In the genomic region with DNA sequence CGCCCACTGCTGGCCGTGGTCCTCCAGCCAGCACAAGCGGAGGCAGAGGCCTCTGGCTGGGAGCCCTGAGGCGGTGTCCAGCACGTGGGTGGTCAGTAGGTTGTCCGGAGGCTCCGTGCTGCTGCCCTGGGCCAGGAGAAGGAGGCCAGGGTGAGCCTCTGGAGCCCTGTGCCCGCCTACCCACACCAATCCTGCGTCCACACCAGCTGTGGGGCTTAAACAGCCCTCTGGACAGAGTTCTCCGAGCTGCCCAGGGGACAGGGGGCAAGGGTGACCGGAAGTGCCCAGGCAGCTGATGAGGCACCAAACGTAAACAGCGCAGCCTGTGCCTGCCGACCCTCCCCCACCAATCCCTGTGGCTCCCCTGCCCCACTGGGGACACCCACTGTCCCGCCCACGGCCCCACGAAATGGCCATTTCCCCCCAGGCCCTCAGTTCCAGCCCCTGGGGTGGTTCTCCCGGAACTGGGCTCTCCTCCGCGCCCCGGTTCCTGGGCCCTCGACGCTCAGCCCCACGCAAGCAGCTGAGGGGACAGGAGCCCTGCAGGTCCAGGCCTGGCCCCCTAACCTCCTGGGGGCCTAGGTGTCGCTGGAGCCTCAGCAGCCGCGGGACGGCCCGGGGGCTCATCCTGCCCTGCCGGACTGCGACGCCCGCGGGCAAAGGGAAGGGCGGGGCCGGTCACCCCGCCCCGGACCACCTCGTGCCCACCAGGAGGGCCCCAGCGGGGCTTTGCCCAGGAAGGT, we compare ENCODE assay signal across 1 cellular context.
TF ChIP-seq lines count a peak whose summit lies in the region.

No MANE protein-coding gene starts in this region.

TF ChIP-seq in HepG2, 621 proteins besides CTCF, POLR2A, EP300 and RAD21 (continued from another document and continues in another):
- TF ChIP-seq, protein P1, sequence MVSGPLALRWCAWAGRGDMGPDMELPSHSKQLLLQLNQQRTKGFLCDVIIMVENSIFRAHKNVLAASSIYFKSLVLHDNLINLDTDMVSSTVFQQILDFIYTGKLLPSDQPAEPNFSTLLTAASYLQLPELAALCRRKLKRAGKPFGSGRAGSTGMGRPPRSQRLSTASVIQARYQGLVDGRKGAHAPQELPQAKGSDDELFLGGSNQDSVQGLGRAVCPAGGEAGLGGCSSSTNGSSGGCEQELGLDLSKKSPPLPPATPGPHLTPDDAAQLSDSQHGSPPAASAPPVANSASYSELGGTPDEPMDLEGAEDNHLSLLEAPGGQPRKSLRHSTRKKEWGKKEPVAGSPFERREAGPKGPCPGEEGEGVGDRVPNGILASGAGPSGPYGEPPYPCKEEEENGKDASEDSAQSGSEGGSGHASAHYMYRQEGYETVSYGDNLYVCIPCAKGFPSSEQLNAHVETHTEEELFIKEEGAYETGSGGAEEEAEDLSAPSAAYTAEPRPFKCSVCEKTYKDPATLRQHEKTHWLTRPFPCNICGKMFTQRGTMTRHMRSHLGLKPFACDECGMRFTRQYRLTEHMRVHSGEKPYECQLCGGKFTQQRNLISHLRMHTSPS (CRISPR knock-in tag; IDR thresholded peaks at IDR 0.05; ENCODE audit: low read depth) = peak; percentile 82; the same call in 1 of the 2 replicates
- TF ChIP-seq NCOA2 (CRISPR knock-in tag; IDR thresholded peaks at IDR 0.05) (peak; percentile 60), ZNF749 (CRISPR knock-in tag; IDR thresholded peaks at IDR 0.05; ENCODE audit: borderline replicate concordance) (0 out of 2 replicates have a peak, but pooled peaks have one; percentile 54), LCORL (IDR thresholded peaks at IDR 0.05) (no peak), LCORL (CRISPR knock-in tag; IDR thresholded peaks at IDR 0.05) (peak; percentile 70), NR2F1 (CRISPR knock-in tag; IDR thresholded peaks at IDR 0.05) (peak in 1 of 2 experiments; percentile 41; a peak in 1 of 4 replicates), ZNF883 (CRISPR knock-in tag; IDR thresholded peaks at IDR 0.05; ENCODE audit: not compliant biosample characterization) (no peak), KAT8 (CRISPR knock-in tag; IDR thresholded peaks at IDR 0.05) (peak; percentile 76), RBM39 (IDR thresholded peaks at IDR 0.05; ENCODE audit: low read depth, low read length, poor library complexity, severe bottlenecking) (peak; percentile 48), PTBP1 (IDR thresholded peaks at IDR 0.05; ENCODE audit: low read depth, low read length, poor library complexity, severe bottlenecking) (peak; percentile 24), ARID2 (CRISPR knock-in tag; IDR thresholded peaks at IDR 0.05; ENCODE audit: borderline replicate concordance) (0 out of 2 replicates have a peak, but pooled peaks have one; percentile 15), JUNB (CRISPR knock-in tag; IDR thresholded peaks at IDR 0.05; ENCODE audit: borderline replicate concordance) (no peak), RNF2 (conservative IDR thresholded peaks at IDR 0.05; ENCODE audit: low read depth) (0 out of 2 replicates have a peak, but pooled peaks have one; percentile 28), ZNF101 (CRISPR knock-in tag; IDR thresholded peaks at IDR 0.05; ENCODE audit: borderline replicate concordance, low read depth) (no peak), RBAK (CRISPR knock-in tag; IDR thresholded peaks at IDR 0.05) (no peak), FOXJ3 (CRISPR knock-in tag; IDR thresholded peaks at IDR 0.05; ENCODE audit: borderline replicate concordance) (no peak; the same call in 1 of the 2 replicates), DNMT1 (CRISPR knock-in tag; IDR thresholded peaks at IDR 0.05) (peak; percentile 35; the same call in 1 of the 2 replicates), ZNF296 (CRISPR knock-in tag; conservative IDR thresholded peaks at IDR 0.05) (peak; percentile 99), SRY (CRISPR knock-in tag; IDR thresholded peaks at IDR 0.05) (peak; percentile 89), RELA (CRISPR knock-in tag; IDR thresholded peaks at IDR 0.05) (0 out of 2 replicates have a peak, but pooled peaks have one; percentile 45), MEIS2 (CRISPR knock-in tag; IDR thresholded peaks at IDR 0.05) (0 out of 2 replicates have a peak, but pooled peaks have one; percentile 28), KDM4B (CRISPR knock-in tag; IDR thresholded peaks at IDR 0.05) (no peak), YEATS2 (CRISPR knock-in tag; IDR thresholded peaks at IDR 0.05; ENCODE audit: borderline replicate concordance) (0 out of 2 replicates have a peak, but pooled peaks have one; percentile 39)
- TF ChIP-seq, protein P2, sequence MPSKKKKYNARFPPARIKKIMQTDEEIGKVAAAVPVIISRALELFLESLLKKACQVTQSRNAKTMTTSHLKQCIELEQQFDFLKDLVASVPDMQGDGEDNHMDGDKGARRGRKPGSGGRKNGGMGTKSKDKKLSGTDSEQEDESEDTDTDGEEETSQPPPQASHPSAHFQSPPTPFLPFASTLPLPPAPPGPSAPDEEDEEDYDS (CRISPR knock-in tag; IDR thresholded peaks at IDR 0.05) = peak; percentile 60; the same call in 1 of the 2 replicates
- TF ChIP-seq, protein P3, sequence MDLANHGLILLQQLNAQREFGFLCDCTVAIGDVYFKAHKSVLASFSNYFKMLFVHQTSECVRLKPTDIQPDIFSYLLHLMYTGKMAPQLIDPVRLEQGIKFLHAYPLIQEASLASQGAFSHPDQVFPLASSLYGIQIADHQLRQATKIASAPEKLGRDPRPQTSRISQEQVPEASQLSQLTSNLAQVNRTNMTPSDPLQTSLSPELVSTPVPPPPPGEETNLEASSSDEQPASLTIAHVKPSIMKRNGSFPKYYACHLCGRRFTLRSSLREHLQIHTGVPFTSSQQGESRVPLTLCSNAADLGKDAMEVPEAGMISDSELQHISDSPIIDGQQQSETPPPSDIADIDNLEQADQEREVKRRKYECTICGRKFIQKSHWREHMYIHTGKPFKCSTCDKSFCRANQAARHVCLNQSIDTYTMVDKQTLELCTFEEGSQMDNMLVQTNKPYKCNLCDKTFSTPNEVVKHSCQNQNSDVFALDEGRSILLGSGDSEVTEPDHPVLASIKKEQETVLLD (CRISPR knock-in tag; IDR thresholded peaks at IDR 0.05; ENCODE audit: low read depth) = peak; percentile 30; the same call in 1 of the 2 replicates
- TF ChIP-seq, protein P4, sequence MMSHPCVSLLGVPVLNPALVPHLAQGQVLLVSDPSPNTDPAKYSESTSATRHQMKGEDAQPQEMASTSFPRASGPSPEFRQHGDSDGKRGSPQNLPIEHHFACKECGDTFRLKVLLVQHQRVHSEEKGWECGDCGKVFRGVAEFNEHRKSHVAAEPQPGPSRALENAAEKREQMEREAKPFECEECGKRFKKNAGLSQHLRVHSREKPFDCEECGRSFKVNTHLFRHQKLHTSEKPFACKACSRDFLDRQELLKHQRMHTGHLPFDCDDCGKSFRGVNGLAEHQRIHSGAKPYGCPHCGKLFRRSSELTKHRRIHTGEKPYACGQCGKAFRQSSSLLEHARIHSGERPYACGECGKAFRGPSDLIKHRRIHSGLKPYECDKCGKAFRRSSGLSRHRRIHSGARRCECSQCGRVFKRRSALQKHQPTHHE (CRISPR knock-in tag; IDR thresholded peaks at IDR 0.05; ENCODE audit: borderline replicate concordance) = 0 out of 2 replicates have a peak, but pooled peaks have one; percentile 52
- TF ChIP-seq, protein P5, sequence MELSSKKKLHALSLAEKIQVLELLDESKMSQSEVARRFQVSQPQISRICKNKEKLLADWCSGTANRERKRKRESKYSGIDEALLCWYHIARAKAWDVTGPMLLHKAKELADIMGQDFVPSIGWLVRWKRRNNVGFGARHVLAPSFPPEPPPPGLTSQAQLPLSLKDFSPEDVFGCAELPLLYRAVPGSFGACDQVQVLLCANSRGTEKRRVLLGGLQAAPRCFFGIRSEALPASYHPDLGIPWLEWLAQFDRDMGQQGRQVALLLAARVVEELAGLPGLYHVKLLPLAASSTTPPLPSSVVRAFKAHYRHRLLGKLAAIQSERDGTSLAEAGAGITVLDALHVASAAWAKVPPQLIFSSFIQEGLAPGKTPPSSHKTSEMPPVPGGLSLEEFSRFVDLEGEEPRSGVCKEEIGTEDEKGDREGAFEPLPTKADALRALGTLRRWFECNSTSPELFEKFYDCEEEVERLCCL (CRISPR knock-in tag; IDR thresholded peaks at IDR 0.05; ENCODE audit: borderline replicate concordance) = peak; percentile 77; the same call in 1 of the 2 replicates
- TF ChIP-seq, protein P6, sequence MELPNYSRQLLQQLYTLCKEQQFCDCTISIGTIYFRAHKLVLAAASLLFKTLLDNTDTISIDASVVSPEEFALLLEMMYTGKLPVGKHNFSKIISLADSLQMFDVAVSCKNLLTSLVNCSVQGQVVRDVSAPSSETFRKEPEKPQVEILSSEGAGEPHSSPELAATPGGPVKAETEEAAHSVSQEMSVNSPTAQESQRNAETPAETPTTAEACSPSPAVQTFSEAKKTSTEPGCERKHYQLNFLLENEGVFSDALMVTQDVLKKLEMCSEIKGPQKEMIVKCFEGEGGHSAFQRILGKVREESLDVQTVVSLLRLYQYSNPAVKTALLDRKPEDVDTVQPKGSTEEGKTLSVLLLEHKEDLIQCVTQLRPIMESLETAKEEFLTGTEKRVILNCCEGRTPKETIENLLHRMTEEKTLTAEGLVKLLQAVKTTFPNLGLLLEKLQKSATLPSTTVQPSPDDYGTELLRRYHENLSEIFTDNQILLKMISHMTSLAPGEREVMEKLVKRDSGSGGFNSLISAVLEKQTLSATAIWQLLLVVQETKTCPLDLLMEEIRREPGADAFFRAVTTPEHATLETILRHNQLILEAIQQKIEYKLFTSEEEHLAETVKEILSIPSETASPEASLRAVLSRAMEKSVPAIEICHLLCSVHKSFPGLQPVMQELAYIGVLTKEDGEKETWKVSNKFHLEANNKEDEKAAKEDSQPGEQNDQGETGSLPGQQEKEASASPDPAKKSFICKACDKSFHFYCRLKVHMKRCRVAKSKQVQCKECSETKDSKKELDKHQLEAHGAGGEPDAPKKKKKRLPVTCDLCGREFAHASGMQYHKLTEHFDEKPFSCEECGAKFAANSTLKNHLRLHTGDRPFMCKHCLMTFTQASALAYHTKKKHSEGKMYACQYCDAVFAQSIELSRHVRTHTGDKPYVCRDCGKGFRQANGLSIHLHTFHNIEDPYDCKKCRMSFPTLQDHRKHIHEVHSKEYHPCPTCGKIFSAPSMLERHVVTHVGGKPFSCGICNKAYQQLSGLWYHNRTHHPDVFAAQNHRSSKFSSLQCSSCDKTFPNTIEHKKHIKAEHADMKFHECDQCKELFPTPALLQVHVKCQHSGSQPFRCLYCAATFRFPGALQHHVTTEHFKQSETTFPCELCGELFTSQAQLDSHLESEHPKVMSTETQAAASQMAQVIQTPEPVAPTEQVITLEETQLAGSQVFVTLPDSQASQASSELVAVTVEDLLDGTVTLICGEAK (IDR thresholded peaks at IDR 0.05) = no peak
- TF ChIP-seq, protein P6 (CRISPR knock-in tag; IDR thresholded peaks at IDR 0.05) = peak; percentile 71
- TF ChIP-seq, protein P7, sequence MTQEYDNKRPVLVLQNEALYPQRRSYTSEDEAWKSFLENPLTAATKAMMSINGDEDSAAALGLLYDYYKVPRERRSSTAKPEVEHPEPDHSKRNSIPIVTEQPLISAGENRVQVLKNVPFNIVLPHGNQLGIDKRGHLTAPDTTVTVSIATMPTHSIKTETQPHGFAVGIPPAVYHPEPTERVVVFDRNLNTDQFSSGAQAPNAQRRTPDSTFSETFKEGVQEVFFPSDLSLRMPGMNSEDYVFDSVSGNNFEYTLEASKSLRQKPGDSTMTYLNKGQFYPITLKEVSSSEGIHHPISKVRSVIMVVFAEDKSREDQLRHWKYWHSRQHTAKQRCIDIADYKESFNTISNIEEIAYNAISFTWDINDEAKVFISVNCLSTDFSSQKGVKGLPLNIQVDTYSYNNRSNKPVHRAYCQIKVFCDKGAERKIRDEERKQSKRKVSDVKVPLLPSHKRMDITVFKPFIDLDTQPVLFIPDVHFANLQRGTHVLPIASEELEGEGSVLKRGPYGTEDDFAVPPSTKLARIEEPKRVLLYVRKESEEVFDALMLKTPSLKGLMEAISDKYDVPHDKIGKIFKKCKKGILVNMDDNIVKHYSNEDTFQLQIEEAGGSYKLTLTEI (CRISPR knock-in tag; conservative IDR thresholded peaks at IDR 0.05) = no peak
- TF ChIP-seq, protein P8, sequence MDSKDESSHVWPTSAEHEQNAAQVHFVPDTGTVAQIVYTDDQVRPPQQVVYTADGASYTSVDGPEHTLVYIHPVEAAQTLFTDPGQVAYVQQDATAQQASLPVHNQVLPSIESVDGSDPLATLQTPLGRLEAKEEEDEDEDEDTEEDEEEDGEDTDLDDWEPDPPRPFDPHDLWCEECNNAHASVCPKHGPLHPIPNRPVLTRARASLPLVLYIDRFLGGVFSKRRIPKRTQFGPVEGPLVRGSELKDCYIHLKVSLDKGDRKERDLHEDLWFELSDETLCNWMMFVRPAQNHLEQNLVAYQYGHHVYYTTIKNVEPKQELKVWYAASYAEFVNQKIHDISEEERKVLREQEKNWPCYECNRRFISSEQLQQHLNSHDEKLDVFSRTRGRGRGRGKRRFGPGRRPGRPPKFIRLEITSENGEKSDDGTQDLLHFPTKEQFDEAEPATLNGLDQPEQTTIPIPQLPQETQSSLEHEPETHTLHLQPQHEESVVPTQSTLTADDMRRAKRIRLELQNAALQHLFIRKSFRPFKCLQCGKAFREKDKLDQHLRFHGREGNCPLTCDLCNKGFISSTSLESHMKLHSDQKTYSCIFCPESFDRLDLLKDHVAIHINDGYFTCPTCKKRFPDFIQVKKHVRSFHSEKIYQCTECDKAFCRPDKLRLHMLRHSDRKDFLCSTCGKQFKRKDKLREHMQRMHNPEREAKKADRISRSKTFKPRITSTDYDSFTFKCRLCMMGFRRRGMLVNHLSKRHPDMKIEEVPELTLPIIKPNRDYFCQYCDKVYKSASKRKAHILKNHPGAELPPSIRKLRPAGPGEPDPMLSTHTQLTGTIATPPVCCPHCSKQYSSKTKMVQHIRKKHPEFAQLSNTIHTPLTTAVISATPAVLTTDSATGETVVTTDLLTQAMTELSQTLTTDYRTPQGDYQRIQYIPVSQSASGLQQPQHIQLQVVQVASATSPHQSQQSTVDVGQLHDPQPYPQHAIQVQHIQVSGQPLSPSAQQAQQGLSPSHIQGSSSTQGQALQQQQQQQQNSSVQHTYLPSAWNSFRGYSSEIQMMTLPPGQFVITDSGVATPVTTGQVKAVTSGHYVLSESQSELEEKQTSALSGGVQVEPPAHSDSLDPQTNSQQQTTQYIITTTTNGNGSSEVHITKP (CRISPR knock-in tag; IDR thresholded peaks at IDR 0.05; ENCODE audit: low read depth) = 0 out of 2 replicates have a peak, but pooled peaks have one; percentile 47
